8 cellular contexts compared by ENCODE assay signal in the genomic region with DNA sequence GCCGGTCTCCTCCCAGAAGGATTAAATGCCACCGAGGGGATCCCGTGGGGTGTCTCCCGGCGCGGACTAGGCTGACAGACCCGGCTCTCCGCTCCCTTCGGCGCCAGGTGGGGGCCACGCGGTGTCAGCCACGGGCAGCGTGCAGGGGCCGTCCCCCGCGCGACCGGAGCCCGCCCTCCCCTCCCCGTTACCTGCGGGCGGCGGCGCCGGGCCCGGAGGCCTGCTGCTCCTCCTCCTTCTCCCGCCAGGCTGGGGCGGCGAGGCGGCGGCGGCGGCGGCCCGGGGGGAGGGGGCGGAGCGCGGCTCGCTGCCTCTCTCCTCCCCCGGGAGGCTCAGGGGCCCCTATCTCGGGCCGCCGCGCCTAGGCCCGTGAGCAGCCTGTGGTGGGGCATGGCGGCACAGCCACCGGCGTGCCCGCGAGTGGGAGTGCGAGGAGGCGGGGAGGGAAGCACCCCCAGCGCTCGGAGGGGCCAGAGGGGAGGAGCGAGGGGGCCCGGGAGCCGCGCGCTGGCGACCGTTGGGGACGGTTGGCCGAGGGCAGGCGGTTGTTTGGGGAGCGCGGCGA. TPM values are rescaled to one million over a fixed set of nuclear protein-coding genes. Genes with fewer than 3 reads are reported as not detected.
DNase-seq lines count a peak whose midpoint lies in the region; ATAC-seq and TF ChIP-seq lines count a peak whose summit lies in the region.

No MANE protein-coding gene starts in this region.

- H3K9ac ChIP-seq in colonic mucosa (ENCODE audit: low read depth in 2 of 2, low read length in 2 of 2) = peak overlapping the region; percentile 74 to 93

- POLR2A ChIA-PET in HEK293T (lab: Yijun Ruan, JAX) = no interaction called here

- ATAC-seq in right lobe of liver = peak; percentile 73 to 86 (median 83)

- peak overlapping the region; percentile 85 for H3K4me3 ChIP-seq in colonic mucosa
- peak overlapping the region; percentile 84 to 94 (median 89) for H3K4me3 ChIP-seq in right lobe of liver

- CTCF ChIA-PET in HEK293T (lab: Yijun Ruan, JAX) = no interaction called here

- peak overlapping the region; percentile 87 for H3K27ac ChIP-seq in colonic mucosa
- peak overlapping the region; percentile 79 to 88 (median 85) for H3K27ac ChIP-seq in right lobe of liver

- DNase-seq in DMS 273 (lab: John Stamatoyannopoulos, UW; ENCODE audit: unreplicated experiment) (peak; percentile 82), DMS 273 treated with DMSO at 0.1 percent for 48 hours (lab: John Stamatoyannopoulos, UW) (no peak), HEK293T (ENCODE audit: extremely low spot score) (peak; percentile 66), NCI-H1092 treated with DMSO at 0.1 percent for 48 hours (lab: John Stamatoyannopoulos, UW) (peak; percentile 79), colonic mucosa (peak; percentile 71), right lobe of liver (peak; percentile 83 to 87 (median 85))
- peak; percentile 60 to 67 for DNase-seq in activated CD4-positive, alpha-beta T cell treated with anti-CD3 and anti-CD28 coated beads for 4 hours
- DNase-seq in stimulated activated CD4-positive, alpha-beta T cell treated with anti-CD3 and anti-CD28 coated beads, Interleukin-4, amount 100 ng/mL, for 4 hours = peak; percentile 62 to 67

- TF ChIP-seq CTCF in colonic mucosa (IDR thresholded peaks at IDR 0.05) (no peak), right lobe of liver (IDR thresholded peaks at IDR 0.05) (peak in 1 of 4 donors; percentile 8)

- 0% methylated on average over 2 of the region's 68 CpGs for WGBS in right lobe of liver (ENCODE audit: insufficient coverage, low coverage, low lambda C conversion rate, missing lambda C conversion rate)

- H3K9me3 ChIP-seq in colonic mucosa = no peaks in the 10 kb centered on the region
- H3K9me3 ChIP-seq in right lobe of liver = no peaks in the 10 kb centered on the region

- peak; percentile 63 for TF ChIP-seq POLR2A in right lobe of liver (IDR thresholded peaks at IDR 0.05)

- H3K4me1 ChIP-seq in colonic mucosa (no peaks in the 10 kb centered on the region), right lobe of liver (peaks cover 0 to 43% (median 16%) of the 10 kb centered on the region in 4 donors)

- H3K36me3 ChIP-seq in colonic mucosa (no peaks in the 10 kb centered on the region), right lobe of liver (no peaks in the 10 kb centered on the region)

- intact Hi-C loops in colonic mucosa (cut with DNase I) (no loop called here), right lobe of liver (cut with DNase I) (no loop called here)

- H3K27me3 ChIP-seq in colonic mucosa = no peaks in the 10 kb centered on the region
- H3K27me3 ChIP-seq in right lobe of liver = no peaks in the 10 kb centered on the region

TF ChIP-seq in HEK293T, 16 proteins besides CTCF, POLR2A, EP300 and RAD21:
- TF ChIP-seq, protein P1, sequence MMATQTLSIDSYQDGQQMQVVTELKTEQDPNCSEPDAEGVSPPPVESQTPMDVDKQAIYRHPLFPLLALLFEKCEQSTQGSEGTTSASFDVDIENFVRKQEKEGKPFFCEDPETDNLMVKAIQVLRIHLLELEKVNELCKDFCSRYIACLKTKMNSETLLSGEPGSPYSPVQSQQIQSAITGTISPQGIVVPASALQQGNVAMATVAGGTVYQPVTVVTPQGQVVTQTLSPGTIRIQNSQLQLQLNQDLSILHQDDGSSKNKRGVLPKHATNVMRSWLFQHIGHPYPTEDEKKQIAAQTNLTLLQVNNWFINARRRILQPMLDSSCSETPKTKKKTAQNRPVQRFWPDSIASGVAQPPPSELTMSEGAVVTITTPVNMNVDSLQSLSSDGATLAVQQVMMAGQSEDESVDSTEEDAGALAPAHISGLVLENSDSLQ (IDR thresholded peaks at IDR 0.05) = no peak
- TF ChIP-seq L3MBTL2 (conservative IDR thresholded peaks at IDR 0.05) (0 out of 2 replicates have a peak, but pooled peaks have one; percentile 22), ELF4 (IDR thresholded peaks at IDR 0.05) (no peak)

RNA-seq across cellular contexts. Expression of a gene that starts 0.5 kb away (rescaled TPM):
- total RNA-seq in colonic mucosa (10 to 100 TPM; 26.1 to 35.5 TPM), right lobe of liver (10 to 100 TPM; 16.3 to 22.4 (median 18.4) TPM)
